ENCODE assay signal across 8 cellular contexts in genomic region chr7:31811650-31812461, GRCh38.
A peak's percentile ranks its signal among the peaks of the same experiment; 100 is the strongest.
DNase-seq lines count a peak whose midpoint lies in the region; ATAC-seq and TF ChIP-seq lines count a peak whose summit lies in the region.
"Had no signal": no experiment of that assay in that cellular context is flagged by ENCODE, and none has a peak within 500 bp of the region (broad histone marks: within the 10 kb centered on the region; RNA-seq: fewer than 3 reads in every experiment).

No MANE protein-coding gene starts in this region.

- H3K27me3 Mint-ChIP-seq in endothelial cell (ENCODE audit: unreplicated experiment), result no peaks in the 10 kb centered on the region
- H3K27me3 Mint-ChIP-seq in stimulated activated memory B cell treated with anti-CD40 and anti-IgM and Interleukin-4, amounts not matched to agents 10 μg/mL and 1 μg/mL and 100 μg/mL, for 72 hours, result no peaks in the 10 kb centered on the region

- 8 to 18% (median 11%) methylated on average over 3 of the region's 3 CpGs for WGBS in spleen, 5 donors

- peak overlapping the region in 1 of 8 donors; percentile 38 for H3K4me3 ChIP-seq in spleen
- H3K4me3 ChIP-seq: cardiac muscle cell had no signal

- no peaks in the 10 kb centered on the region for H3K9me3 Mint-ChIP-seq in endothelial cell (ENCODE audit: unreplicated experiment)
- H3K9me3 Mint-ChIP-seq in stimulated activated memory B cell treated with anti-CD40 and anti-IgM and Interleukin-4, amounts not matched to agents 10 μg/mL and 1 μg/mL and 100 μg/mL, for 72 hours, result no peaks in the 10 kb centered on the region

- peaks cover 0 to 8% (median 0%) of the 10 kb centered on the region in 6 donors for H3K4me1 ChIP-seq in spleen

- H3K27me3 ChIP-seq in spleen (replicated peaks in 1 of 7), result no peaks in the 10 kb centered on the region

- H3K36me3 Mint-ChIP-seq in endothelial cell (ENCODE audit: low read depth, unreplicated experiment), result no peaks in the 10 kb centered on the region
- H3K36me3 Mint-ChIP-seq in stimulated activated memory B cell treated with anti-CD40 and anti-IgM and Interleukin-4, amounts not matched to agents 10 μg/mL and 1 μg/mL and 100 μg/mL, for 72 hours, result no peaks in the 10 kb centered on the region

- peak; percentile 71 for ATAC-seq in GM19351 (IDR thresholded peaks at IDR 0.05; ENCODE audit: unreplicated experiment)
- peak; percentile 91 for ATAC-seq in HG03432 (IDR thresholded peaks at IDR 0.05; ENCODE audit: unreplicated experiment)
- ATAC-seq in stimulated activated memory B cell treated with anti-CD40 and anti-IgM and Interleukin-4, amounts not matched to agents 10 μg/mL and 1 μg/mL and 100 μg/mL, for 72 hours, result no peak

- TF ChIP-seq CTCF in endothelial cell (IDR thresholded peaks at IDR 0.05; ENCODE audit: unreplicated experiment), result no peak
- no peak for TF ChIP-seq CTCF in spleen (IDR thresholded peaks at IDR 0.05 in 8 of 11, conservative IDR thresholded peaks at IDR 0.05 in 3 of 11)

- peaks cover 22% of the 10 kb centered on the region for H3K4me1 Mint-ChIP-seq in endothelial cell (ENCODE audit: unreplicated experiment)
- peaks cover 5% of the 10 kb centered on the region for H3K4me1 Mint-ChIP-seq in stimulated activated memory B cell treated with anti-CD40 and anti-IgM and Interleukin-4, amounts not matched to agents 10 μg/mL and 1 μg/mL and 100 μg/mL, for 72 hours

- no peak overlapping the region for H3K4me3 Mint-ChIP-seq in endothelial cell (ENCODE audit: unreplicated experiment)
- H3K4me3 Mint-ChIP-seq in stimulated activated memory B cell treated with anti-CD40 and anti-IgM and Interleukin-4, amounts not matched to agents 10 μg/mL and 1 μg/mL and 100 μg/mL, for 72 hours, result no peak overlapping the region

- intact Hi-C loops in spleen (cut with DNase I; ENCODE audit: low total_unique reads), result no loop called here

- H3K27ac ChIP-seq in spleen, result peak overlapping the region in 7 of 8 donors; percentile 27 to 82 (median 72)
- H3K27ac ChIP-seq: cardiac muscle cell had no signal

- no peaks in the 10 kb centered on the region for H3K36me3 ChIP-seq in spleen
- H3K36me3 ChIP-seq: cardiac muscle cell had no signal

- DNase-seq in endothelial cell (ENCODE audit: low spot score), result no peak
- DNase-seq in spleen, result no peak
- no peak for DNase-seq in activated T-cell treated with anti-CD3 and anti-CD28 coated beads, Interleukin-2, amount 50 U/mL, for 48 hours
- DNase-seq in RPMI8226, result no peak

- no peaks in the 10 kb centered on the region for H3K9me3 ChIP-seq in spleen

- H3K27ac Mint-ChIP-seq in endothelial cell (ENCODE audit: unreplicated experiment), result peak overlapping the region; percentile 40
- no peak overlapping the region for H3K27ac Mint-ChIP-seq in stimulated activated memory B cell treated with anti-CD40 and anti-IgM and Interleukin-4, amounts not matched to agents 10 μg/mL and 1 μg/mL and 100 μg/mL, for 72 hours

- TF ChIP-seq POLR2A in spleen (IDR thresholded peaks at IDR 0.05), result no peak
